18 cellular contexts compared by ENCODE assay signal in genomic region chr14:99408971-99409289, GRCh38.
"Had no signal": no experiment of that assay in that cellular context is flagged by ENCODE, and none has a peak within 500 bp of the region (broad histone marks: within the 10 kb centered on the region; RNA-seq: fewer than 3 reads in every experiment).

No MANE protein-coding gene starts in this region.

- ATAC-seq: heart right ventricle; left colon; natural killer cell; stimulated activated effector memory CD8-positive, alpha-beta T cell treated with anti-CD3 and anti-CD28 coated beads, Interleukin-12 subunit alpha, Interleukin-12 subunit beta, amount 100 ng/mL, for 72 hours; stimulated activated naive CD8-positive, alpha-beta T cell treated with anti-CD3 and anti-CD28 coated beads, Interleukin-15, Interleukin-2, amounts not matched to agents 100 U/mL and 50 U/mL, for 24 hours had no signal

- H3K4me1 ChIP-seq: heart right ventricle, pancreas, suprapubic skin, thyroid gland had no signal

- H3K4me3 ChIP-seq: dorsolateral prefrontal cortex, heart right ventricle, mucosa of descending colon, pancreas, smooth muscle cell, suprapubic skin, thyroid gland had no signal

- H3K27me3 ChIP-seq: dorsolateral prefrontal cortex, heart right ventricle, pancreas, suprapubic skin, thyroid gland had no signal

- H3K27ac ChIP-seq: dorsolateral prefrontal cortex, heart right ventricle, pancreas, suprapubic skin, thyroid gland had no signal

- H3K9me3 ChIP-seq: heart right ventricle, mucosa of descending colon, pancreas, suprapubic skin, thyroid gland had no signal

- DNase-seq: central memory CD4-positive, alpha-beta T cell; cortex of kidney; dorsolateral prefrontal cortex; effector CD8-positive, alpha-beta T cell; heart right ventricle; immature natural killer cell; left colon; mucosa of descending colon; natural killer cell; occipital lobe; pancreas; right cardiac atrium; stimulated activated CD4-positive, alpha-beta T cell treated with anti-CD3 and anti-CD28 coated beads, Interleukin-4, amount 100 ng/mL, for 1 hour; stimulated activated naive CD8-positive, alpha-beta T cell treated with anti-CD3 and anti-CD28 coated beads, Interleukin-15, Interleukin-2, amounts not matched to agents 100 U/mL and 50 U/mL, for 24 hours; thyroid gland had no signal

- H3K4me2 ChIP-seq: smooth muscle cell had no signal
